Comparison of ENCODE assay signal across 1 cellular context in the genomic region with DNA sequence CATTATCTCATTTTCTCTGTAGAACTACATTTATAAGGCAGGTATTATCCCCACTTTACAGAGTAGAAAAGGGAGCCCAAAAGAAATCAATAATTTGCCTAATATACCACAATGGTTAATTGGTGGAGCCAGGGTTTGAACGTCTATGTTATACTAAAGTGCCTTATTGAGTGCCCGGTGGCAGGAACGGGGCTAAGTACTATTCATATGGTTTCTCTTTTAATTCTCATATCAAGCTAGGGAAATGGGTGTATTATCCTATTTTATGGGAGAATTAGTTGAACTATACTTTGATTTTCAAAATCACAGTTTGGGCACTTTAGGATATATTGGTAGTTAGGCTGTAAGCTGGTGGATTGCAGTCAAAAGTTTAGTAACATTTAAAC.
TF ChIP-seq lines count a peak whose summit lies in the region.

No MANE protein-coding gene starts in this region.

TF ChIP-seq in HepG2, 621 proteins besides CTCF, POLR2A, EP300 and RAD21:
- TF ChIP-seq CSRNP2 (CRISPR knock-in tag; conservative IDR thresholded peaks at IDR 0.05; ENCODE audit: low read depth): no peak
- TF ChIP-seq ZFP36L1 (CRISPR knock-in tag; IDR thresholded peaks at IDR 0.05): no peak
- no peak for TF ChIP-seq ASH2L (IDR thresholded peaks at IDR 0.05; ENCODE audit: insufficient read length, low read depth, low read length)
- TF ChIP-seq ZNF264 (CRISPR knock-in tag; IDR thresholded peaks at IDR 0.05): no peak
- TF ChIP-seq, protein P1, sequence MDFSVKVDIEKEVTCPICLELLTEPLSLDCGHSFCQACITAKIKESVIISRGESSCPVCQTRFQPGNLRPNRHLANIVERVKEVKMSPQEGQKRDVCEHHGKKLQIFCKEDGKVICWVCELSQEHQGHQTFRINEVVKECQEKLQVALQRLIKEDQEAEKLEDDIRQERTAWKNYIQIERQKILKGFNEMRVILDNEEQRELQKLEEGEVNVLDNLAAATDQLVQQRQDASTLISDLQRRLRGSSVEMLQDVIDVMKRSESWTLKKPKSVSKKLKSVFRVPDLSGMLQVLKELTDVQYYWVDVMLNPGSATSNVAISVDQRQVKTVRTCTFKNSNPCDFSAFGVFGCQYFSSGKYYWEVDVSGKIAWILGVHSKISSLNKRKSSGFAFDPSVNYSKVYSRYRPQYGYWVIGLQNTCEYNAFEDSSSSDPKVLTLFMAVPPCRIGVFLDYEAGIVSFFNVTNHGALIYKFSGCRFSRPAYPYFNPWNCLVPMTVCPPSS (IDR thresholded peaks at IDR 0.05): no peak
- no peak for TF ChIP-seq HDAC6 (IDR thresholded peaks at IDR 0.05; ENCODE audit: low read depth, low read length)
